In the genomic region with DNA sequence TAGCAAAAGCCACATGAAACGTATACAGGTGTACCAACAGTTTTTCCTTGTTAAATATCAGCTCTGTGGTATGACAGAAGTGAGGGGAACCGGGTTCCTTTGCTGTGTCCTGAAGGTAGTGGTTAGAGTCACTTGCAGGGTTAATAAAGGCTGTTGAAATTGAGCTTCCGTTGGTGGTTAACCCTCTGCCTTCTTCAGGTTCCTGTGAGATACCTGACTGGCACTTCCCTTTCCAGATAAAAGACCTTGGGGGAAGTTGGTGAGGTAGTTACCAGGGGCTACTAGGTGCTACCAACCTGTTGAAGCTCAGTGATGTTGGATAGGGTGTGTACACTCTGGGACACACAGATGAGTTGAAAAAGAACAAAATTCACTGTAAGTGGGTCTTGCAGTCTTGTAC, we compare ENCODE assay signal across 19 cellular contexts.
DNase-seq lines count a peak whose midpoint lies in the region; ATAC-seq, FAIRE-seq and TF ChIP-seq lines count a peak whose summit lies in the region.
"Had no signal": no experiment of that assay in that cellular context is flagged by ENCODE, and none has a peak within 500 bp of the region (broad histone marks: within the 10 kb centered on the region; RNA-seq: fewer than 3 reads in every experiment).

No MANE protein-coding gene starts in this region.

- peaks cover 8% of the 10 kb centered on the region for H3K36me3 Mint-ChIP-seq in activated CD4-positive, alpha-beta memory T cell treated with anti-CD3 and anti-CD28 coated beads, Interleukin-2, amount 10 ng/mL, durations not matched to agents 7 days and 5 days (ENCODE audit: low read depth)
- H3K36me3 Mint-ChIP-seq in activated CD4-positive, alpha-beta memory T cell treated with anti-CD3 and anti-CD28 coated beads for 36 hours, result no peaks in the 10 kb centered on the region
- peaks cover 9% of the 10 kb centered on the region for H3K36me3 Mint-ChIP-seq in T-helper 2 cell treated with Interferon-gamma antibody and Interleukin-4, amounts not matched to agents 5 μg/mL and 100 μg/mL, for 36 hours (ENCODE audit: low read depth)
- peaks cover 5% of the 10 kb centered on the region for H3K36me3 Mint-ChIP-seq in activated T-helper 1 cell treated with anti-CD3 and anti-CD28 coated beads, Interleukin-12 subunit alpha, Interleukin-12 subunit beta, Interleukin-2, Interleukin-4 antibody, amounts not matched to agents 30 ng/mL and 10 ng/mL and 1 ng/mL, durations not matched to agents 14 hours and 24 hours and 36 hours (ENCODE audit: low read depth)

- no peak overlapping the region for H3K9ac ChIP-seq in mesendoderm (ENCODE audit: low read length)

- no peaks in the 10 kb centered on the region for H3K79me1 ChIP-seq in mesendoderm (ENCODE audit: low read length)

- H3K9me3 Mint-ChIP-seq in activated CD4-positive, alpha-beta memory T cell treated with anti-CD3 and anti-CD28 coated beads, Interleukin-2, amount 10 ng/mL, durations not matched to agents 7 days and 5 days, result peaks cover 6% of the 10 kb centered on the region
- H3K9me3 Mint-ChIP-seq in activated CD4-positive, alpha-beta memory T cell treated with anti-CD3 and anti-CD28 coated beads for 36 hours, result peaks cover 3% of the 10 kb centered on the region
- no peaks in the 10 kb centered on the region for H3K9me3 Mint-ChIP-seq in T-helper 2 cell treated with Interferon-gamma antibody and Interleukin-4, amounts not matched to agents 5 μg/mL and 100 μg/mL, for 36 hours
- H3K9me3 Mint-ChIP-seq in activated T-helper 1 cell treated with anti-CD3 and anti-CD28 coated beads, Interleukin-12 subunit alpha, Interleukin-12 subunit beta, Interleukin-2, Interleukin-4 antibody, amounts not matched to agents 30 ng/mL and 10 ng/mL and 1 ng/mL, durations not matched to agents 14 hours and 24 hours and 36 hours, result peaks cover 5% of the 10 kb centered on the region

- no peak overlapping the region for H3K4me2 ChIP-seq in mesendoderm (ENCODE audit: low read length)

- DNase-seq in activated CD4-positive, alpha-beta memory T cell treated with anti-CD3 and anti-CD28 coated beads, Interleukin-2, amount 10 ng/mL, durations not matched to agents 7 days and 5 days, result peak; percentile 42
- no peak for DNase-seq in activated CD4-positive, alpha-beta memory T cell treated with anti-CD3 and anti-CD28 coated beads for 36 hours
- no peak for DNase-seq in GM12892 (ENCODE audit: insufficient read length)
- no peak for DNase-seq in T-helper 2 cell treated with Interferon-gamma antibody and Interleukin-4, amounts not matched to agents 5 μg/mL and 100 μg/mL, for 36 hours (ENCODE audit: low spot score)
- DNase-seq in mesendoderm, result no peak
- no peak for DNase-seq in uterus
- DNase-seq in activated T-helper 1 cell treated with anti-CD3 and anti-CD28 coated beads, Interleukin-12 subunit alpha, Interleukin-12 subunit beta, Interleukin-2, Interleukin-4 antibody, amounts not matched to agents 30 ng/mL and 10 ng/mL and 1 ng/mL, durations not matched to agents 14 hours and 24 hours and 36 hours (ENCODE audit: low spot score), result no peak
- DNase-seq: amygdala, dermis blood vessel endothelial cell, MM.1S, NCI-H1436, NCI-H524, nucleus accumbens had no signal

- peak; percentile 73 for FAIRE-seq in GM12892 (lab: Jason Lieb, UNC)
- FAIRE-seq: A204.1, bronchial epithelial cell, H54 had no signal

- CTCF ChIA-PET in activated CD4-positive, alpha-beta memory T cell treated with anti-CD3 and anti-CD28 coated beads, Interleukin-2, amount 10 ng/mL, durations not matched to agents 7 days and 5 days (lab: Charles Lee), result interaction anchor here (1.6 kb wide), 1 partner anchor 35 kb away, joined by 6 read pairs; no protein-coding TSS in a partner anchor
- CTCF ChIA-PET in activated CD4-positive, alpha-beta memory T cell treated with anti-CD3 and anti-CD28 coated beads for 36 hours (lab: Charles Lee), result no interaction called here

- peaks cover 36% of the 10 kb centered on the region for H3K4me1 Mint-ChIP-seq in activated CD4-positive, alpha-beta memory T cell treated with anti-CD3 and anti-CD28 coated beads, Interleukin-2, amount 10 ng/mL, durations not matched to agents 7 days and 5 days
- H3K4me1 Mint-ChIP-seq in activated CD4-positive, alpha-beta memory T cell treated with anti-CD3 and anti-CD28 coated beads for 36 hours (ENCODE audit: low read depth), result peaks cover 31% of the 10 kb centered on the region
- H3K4me1 Mint-ChIP-seq in T-helper 2 cell treated with Interferon-gamma antibody and Interleukin-4, amounts not matched to agents 5 μg/mL and 100 μg/mL, for 36 hours (ENCODE audit: low read depth), result peaks cover 49% of the 10 kb centered on the region
- peaks cover 15% of the 10 kb centered on the region for H3K4me1 Mint-ChIP-seq in activated T-helper 1 cell treated with anti-CD3 and anti-CD28 coated beads, Interleukin-12 subunit alpha, Interleukin-12 subunit beta, Interleukin-2, Interleukin-4 antibody, amounts not matched to agents 30 ng/mL and 10 ng/mL and 1 ng/mL, durations not matched to agents 14 hours and 24 hours and 36 hours (ENCODE audit: low read depth)
- H3K4me1 Mint-ChIP-seq: B cell had no signal

- H4K5ac ChIP-seq in mesendoderm (ENCODE audit: low read length), result no peak overlapping the region

- no peaks in the 10 kb centered on the region for H3K27me3 ChIP-seq in mesendoderm (ENCODE audit: insufficient read depth, low read length, poor library complexity)
- no peaks in the 10 kb centered on the region for H3K27me3 ChIP-seq in uterus

- peak overlapping the region; percentile 16 for H3K27ac Mint-ChIP-seq in activated CD4-positive, alpha-beta memory T cell treated with anti-CD3 and anti-CD28 coated beads, Interleukin-2, amount 10 ng/mL, durations not matched to agents 7 days and 5 days
- H3K27ac Mint-ChIP-seq in activated CD4-positive, alpha-beta memory T cell treated with anti-CD3 and anti-CD28 coated beads for 36 hours, result no peak overlapping the region
- no peak overlapping the region for H3K27ac Mint-ChIP-seq in T-helper 2 cell treated with Interferon-gamma antibody and Interleukin-4, amounts not matched to agents 5 μg/mL and 100 μg/mL, for 36 hours
- H3K27ac Mint-ChIP-seq in activated T-helper 1 cell treated with anti-CD3 and anti-CD28 coated beads, Interleukin-12 subunit alpha, Interleukin-12 subunit beta, Interleukin-2, Interleukin-4 antibody, amounts not matched to agents 30 ng/mL and 10 ng/mL and 1 ng/mL, durations not matched to agents 14 hours and 24 hours and 36 hours, result no peak overlapping the region
- H3K27ac Mint-ChIP-seq: B cell had no signal

- no peak overlapping the region for H3K23ac ChIP-seq in mesendoderm (ENCODE audit: low read length)

- peaks cover 6% of the 10 kb centered on the region for H3K27me3 Mint-ChIP-seq in activated CD4-positive, alpha-beta memory T cell treated with anti-CD3 and anti-CD28 coated beads, Interleukin-2, amount 10 ng/mL, durations not matched to agents 7 days and 5 days
- H3K27me3 Mint-ChIP-seq in activated CD4-positive, alpha-beta memory T cell treated with anti-CD3 and anti-CD28 coated beads for 36 hours, result no peaks in the 10 kb centered on the region
- no peaks in the 10 kb centered on the region for H3K27me3 Mint-ChIP-seq in T-helper 2 cell treated with Interferon-gamma antibody and Interleukin-4, amounts not matched to agents 5 μg/mL and 100 μg/mL, for 36 hours (ENCODE audit: low read depth)
- peaks cover 36% of the 10 kb centered on the region for H3K27me3 Mint-ChIP-seq in activated T-helper 1 cell treated with anti-CD3 and anti-CD28 coated beads, Interleukin-12 subunit alpha, Interleukin-12 subunit beta, Interleukin-2, Interleukin-4 antibody, amounts not matched to agents 30 ng/mL and 10 ng/mL and 1 ng/mL, durations not matched to agents 14 hours and 24 hours and 36 hours (ENCODE audit: insufficient read depth)
- H3K27me3 Mint-ChIP-seq: B cell had no signal

- WGBS in mesendoderm (ENCODE audit: extremely low coverage, insufficient coverage, low lambda C conversion rate), result no CpG with 5 or more reads among the region's 3 CpGs

- no peaks in the 10 kb centered on the region for H3K4me1 ChIP-seq in mesendoderm (ENCODE audit: control insufficient read depth, low read depth, low read length)
- no peaks in the 10 kb centered on the region for H3K4me1 ChIP-seq in uterus

- intact Hi-C loops in activated CD4-positive, alpha-beta memory T cell treated with anti-CD3 and anti-CD28 coated beads for 36 hours (cut with micrococcal nuclease), result no loop called here
- intact Hi-C loops in uterus (cut with DNase I; ENCODE audit: low total_unique reads), result no loop called here
- intact Hi-C loops in activated T-helper 1 cell treated with anti-CD3 and anti-CD28 coated beads, Interleukin-12 subunit alpha, Interleukin-12 subunit beta, Interleukin-2, Interleukin-4 antibody, amounts not matched to agents 30 ng/mL and 10 ng/mL and 1 ng/mL, durations not matched to agents 14 hours and 24 hours and 36 hours (cut with micrococcal nuclease), result no loop called here

- no peak for TF ChIP-seq CTCF in uterus (IDR thresholded peaks at IDR 0.05)

- H2BK15ac ChIP-seq in mesendoderm (replicated peaks; ENCODE audit: low read depth), result no peak overlapping the region

- H3K79me2 ChIP-seq in mesendoderm (ENCODE audit: control insufficient read depth, insufficient read depth, low read length), result no peaks in the 10 kb centered on the region

- TF ChIP-seq POLR2A in GM12892 (IDR thresholded peaks at IDR 0.05; ENCODE audit: low read depth, low read length), result no peak
- TF ChIP-seq POLR2A in uterus (IDR thresholded peaks at IDR 0.05), result no peak

- H2BK5ac ChIP-seq in mesendoderm (ENCODE audit: low read length), result no peak overlapping the region

- H3K4me3 ChIP-seq in mesendoderm (ENCODE audit: low read length) (no peak overlapping the region), uterus (no peak overlapping the region)
- H3K4me3 ChIP-seq: skin epidermis had no signal

- no peak overlapping the region for H2AK5ac ChIP-seq in mesendoderm (ENCODE audit: low read length)

- POLR2A ChIA-PET in activated CD4-positive, alpha-beta memory T cell treated with anti-CD3 and anti-CD28 coated beads, Interleukin-2, amount 10 ng/mL, durations not matched to agents 7 days and 5 days (lab: Charles Lee), result interaction anchor here (0.5 to 1.5 kb wide), 7 partner anchors 18 to 379 kb away, joined by 3 to 11 read pairs (median 3); no protein-coding TSS in a partner anchor
- POLR2A ChIA-PET in activated CD4-positive, alpha-beta memory T cell treated with anti-CD3 and anti-CD28 coated beads for 36 hours (lab: Charles Lee), result no interaction called here

- H3K9me3 ChIP-seq in uterus, result no peaks in the 10 kb centered on the region

- no peak overlapping the region for H3K4me3 Mint-ChIP-seq in activated CD4-positive, alpha-beta memory T cell treated with anti-CD3 and anti-CD28 coated beads, Interleukin-2, amount 10 ng/mL, durations not matched to agents 7 days and 5 days
- H3K4me3 Mint-ChIP-seq in activated CD4-positive, alpha-beta memory T cell treated with anti-CD3 and anti-CD28 coated beads for 36 hours, result no peak overlapping the region
- peak overlapping the region; percentile 59 for H3K4me3 Mint-ChIP-seq in T-helper 2 cell treated with Interferon-gamma antibody and Interleukin-4, amounts not matched to agents 5 μg/mL and 100 μg/mL, for 36 hours
- no peak overlapping the region for H3K4me3 Mint-ChIP-seq in activated T-helper 1 cell treated with anti-CD3 and anti-CD28 coated beads, Interleukin-12 subunit alpha, Interleukin-12 subunit beta, Interleukin-2, Interleukin-4 antibody, amounts not matched to agents 30 ng/mL and 10 ng/mL and 1 ng/mL, durations not matched to agents 14 hours and 24 hours and 36 hours
- H3K4me3 Mint-ChIP-seq: B cell had no signal

- no peak overlapping the region for H4K8ac ChIP-seq in mesendoderm (ENCODE audit: low read depth, low read length)

- H3K36me3 ChIP-seq in mesendoderm (ENCODE audit: control insufficient read depth, insufficient read depth, low read length) (no peaks in the 10 kb centered on the region), uterus (no peaks in the 10 kb centered on the region)

- peak overlapping the region; percentile 2 for H2BK120ac ChIP-seq in mesendoderm (ENCODE audit: low read depth, low read length)

- no peak overlapping the region for H3K18ac ChIP-seq in mesendoderm (ENCODE audit: low read length)

- no peak for ATAC-seq in GM21825 (IDR thresholded peaks at IDR 0.05; ENCODE audit: unreplicated experiment)

- no peak overlapping the region for H3K56ac ChIP-seq in mesendoderm (ENCODE audit: low read length)

- H3K27ac ChIP-seq in mesendoderm (ENCODE audit: low read depth, low read length) (no peak overlapping the region), uterus (no peak overlapping the region)
- H3K27ac ChIP-seq: skin epidermis had no signal

- no peak overlapping the region for H3K4ac ChIP-seq in mesendoderm (ENCODE audit: low read depth, low read length)
